ENCODE assay signal across 21 cellular contexts in genomic region chr18:50863840-50864239, GRCh38. TPM values are rescaled to one million over a fixed set of nuclear protein-coding genes. Genes with fewer than 3 reads are reported as not detected.
"Had no signal": no experiment of that assay in that cellular context is flagged by ENCODE, and none has a peak within 500 bp of the region (broad histone marks: within the 10 kb centered on the region; RNA-seq: fewer than 3 reads in every experiment).

No MANE protein-coding gene starts in this region.

- H3K4me3 Mint-ChIP-seq: T-cell had no signal

- H3K9me3 Mint-ChIP-seq: T-cell had no signal

- H3K9me3 ChIP-seq: SK-N-SH had no signal

- H3K36me3 Mint-ChIP-seq: T-cell had no signal

- H3K4me1 Mint-ChIP-seq: T-cell had no signal

- DNase-seq: KBM-7, MV-4-11, NCI-H1048, NCI-H1105, NCI-H1417, NCI-H1436 treated with DMSO at 0.1 percent for 48 hours, NCI-H1694 treated with DMSO at 0.1 percent for 48 hours, NCI-H1930, NCI-H2081, NCI-H2107, NCI-H2227 treated with DMSO at 0.1 percent for 48 hours, NCI-H524 treated with DMSO at 0.1 percent for 48 hours, NCI-H82, Right ventricle myocardium superior, RPMI8226, SIG-M5, SK-N-SH, SW 1271, T-cell had no signal

- H3K27ac Mint-ChIP-seq: T-cell had no signal

RNA-seq across cellular contexts. Expression of gene MRO, which starts 44.0 kb away (rescaled TPM):
- total RNA-seq: LHCN-M2, MCF 10A, T-cell had no signal
